ENCODE assay signal across 28 cellular contexts in genomic region chr4:128277856-128278255, GRCh38.
"Had no signal": no experiment of that assay in that cellular context is flagged by ENCODE, and none has a peak within 500 bp of the region (broad histone marks: within the 10 kb centered on the region; RNA-seq: fewer than 3 reads in every experiment).

No MANE protein-coding gene starts in this region.

- ATAC-seq: activated CD8-positive, alpha-beta T cell treated with anti-CD3 and anti-CD28 coated beads for 36 hours; body of pancreas; Panc1 had no signal

- H3K27me3 Mint-ChIP-seq: activated CD8-positive, alpha-beta T cell treated with anti-CD3 and anti-CD28 coated beads for 36 hours; activated naive CD4-positive, alpha-beta T cell treated with anti-CD3 and anti-CD28 coated beads, Interleukin-2, amount 50 U/mL, for 24 hours; activated T-cell treated with anti-CD3 and anti-CD28 coated beads, Interleukin-2, amount 50 U/mL, for 24 hours had no signal

- H3K4me3 Mint-ChIP-seq: activated CD8-positive, alpha-beta T cell treated with anti-CD3 and anti-CD28 coated beads for 36 hours; activated naive CD4-positive, alpha-beta T cell treated with anti-CD3 and anti-CD28 coated beads, Interleukin-2, amount 50 U/mL, for 24 hours; activated T-cell treated with anti-CD3 and anti-CD28 coated beads, Interleukin-2, amount 50 U/mL, for 24 hours had no signal

- DNase-seq: activated CD4-positive, alpha-beta T cell treated with anti-CD3 and anti-CD28 coated beads for 1 hour; activated CD4-positive, alpha-beta T cell treated with anti-CD3 and anti-CD28 coated beads for 48 hours; activated CD4-positive, alpha-beta T cell treated with anti-CD3 and anti-CD28 coated beads, Interleukin-2, amount 50 U/mL, for 4 hours; activated CD4-positive, CD25-positive, alpha-beta regulatory T cell; activated CD8-positive, alpha-beta T cell treated with anti-CD3 and anti-CD28 coated beads for 36 hours; activated gamma-delta T cell; activated naive CD4-positive, alpha-beta T cell treated with Interleukin-2 at 50 U/mL for 16 hours; activated T-cell treated with anti-CD3 and anti-CD28 coated beads, Interleukin-2, amount 50 U/mL, for 24 hours; adrenal gland; body of pancreas; Karpas-422; MG63; MV-4-11; NCI-H1092; NCI-H1436 treated with DMSO at 0.1 percent for 48 hours; NCI-H1694 treated with DMSO at 0.1 percent for 48 hours; NCI-H2029; NCI-H2227 treated with DMSO at 0.1 percent for 48 hours; NCI-H510A treated with DMSO at 0.1 percent for 48 hours; NCI-H526 treated with DMSO at 0.1 percent for 48 hours; NCI-H82; SHP77; SJCRH30; T1000; WERI-Rb-1 had no signal

- H3K27ac Mint-ChIP-seq: activated CD8-positive, alpha-beta T cell treated with anti-CD3 and anti-CD28 coated beads for 36 hours; activated naive CD4-positive, alpha-beta T cell treated with anti-CD3 and anti-CD28 coated beads, Interleukin-2, amount 50 U/mL, for 24 hours; activated T-cell treated with anti-CD3 and anti-CD28 coated beads, Interleukin-2, amount 50 U/mL, for 24 hours; activated T-helper 2 cell treated with anti-CD3 and anti-CD28 coated beads, Interferon-gamma antibody, Interleukin-2, Interleukin-4, amounts not matched to agents 10 μg/mL and 5 μg/mL and 100 μg/mL, durations not matched to agents 14 hours and 24 hours and 36 hours had no signal

- H3K9me3 Mint-ChIP-seq: activated CD8-positive, alpha-beta T cell treated with anti-CD3 and anti-CD28 coated beads for 36 hours; activated naive CD4-positive, alpha-beta T cell treated with anti-CD3 and anti-CD28 coated beads, Interleukin-2, amount 50 U/mL, for 24 hours; activated T-cell treated with anti-CD3 and anti-CD28 coated beads, Interleukin-2, amount 50 U/mL, for 24 hours; activated T-helper 2 cell treated with anti-CD3 and anti-CD28 coated beads, Interferon-gamma antibody, Interleukin-2, Interleukin-4, amounts not matched to agents 10 μg/mL and 5 μg/mL and 100 μg/mL, durations not matched to agents 14 hours and 24 hours and 36 hours had no signal
